9 cellular contexts compared by ENCODE assay signal in the genomic region with DNA sequence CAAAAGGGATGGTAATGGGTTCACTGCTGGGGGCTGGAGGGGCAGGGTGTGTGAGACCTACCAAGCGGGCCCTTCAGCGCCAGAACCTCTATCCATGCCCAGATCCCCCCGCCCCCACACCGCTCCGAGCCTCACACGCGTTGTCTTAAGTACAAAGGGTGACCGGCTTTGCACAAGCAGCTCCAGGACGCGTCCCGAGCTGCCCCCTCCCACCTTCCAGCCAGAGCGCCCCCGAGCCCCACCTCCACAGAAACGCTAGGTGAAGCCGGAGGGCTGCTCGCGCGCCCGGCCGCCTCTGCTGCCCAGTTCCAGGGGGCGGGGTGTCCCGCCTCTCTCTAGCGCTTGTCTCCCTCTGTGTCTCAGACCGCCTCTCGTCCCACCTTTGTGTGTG. TPM values are rescaled to one million over a fixed set of nuclear protein-coding genes. Genes with fewer than 3 reads are reported as not detected.
DNase-seq lines count a peak whose midpoint lies in the region; ATAC-seq lines count a peak whose summit lies in the region.
"Had no signal": no experiment of that assay in that cellular context is flagged by ENCODE, and none has a peak within 500 bp of the region (broad histone marks: within the 10 kb centered on the region; RNA-seq: fewer than 3 reads in every experiment).

No MANE protein-coding gene starts in this region.

- H3K9me3 ChIP-seq in iPS-15b (ENCODE audit: control insufficient read depth, insufficient read depth, low read length), result no peaks in the 10 kb centered on the region
- H3K9me3 ChIP-seq in skeletal muscle tissue (ENCODE audit: control insufficient read depth in 3 of 3, low read length in 3 of 3), result peaks cover 0 to 2% (median 0%) of the 10 kb centered on the region in 3 donors
- no peaks in the 10 kb centered on the region for H3K9me3 ChIP-seq in MG63

- H3K4me1 ChIP-seq in iPS-15b (ENCODE audit: control insufficient read depth, insufficient read depth, low read length) (peaks cover 4% of the 10 kb centered on the region), skeletal muscle tissue (ENCODE audit: control insufficient read depth in 3 of 3, insufficient read depth in 3 of 3, low read length in 3 of 3) (peaks cover 13 to 23% (median 14%) of the 10 kb centered on the region in 3 donors)

- H3K27me3 ChIP-seq in iPS-15b (ENCODE audit: control insufficient read depth, insufficient read depth, low read length) (peaks cover 76% of the 10 kb centered on the region), skeletal muscle tissue (ENCODE audit: control insufficient read depth in 3 of 3, insufficient read depth in 3 of 3, low read length in 3 of 3) (peaks cover 74 to 84% (median 81%) of the 10 kb centered on the region in 3 donors), MG63 (peaks cover 29% of the 10 kb centered on the region)

- peak overlapping the region; percentile 62 for H3K4me3 ChIP-seq in iPS-15b (ENCODE audit: low read depth, low read length)
- H3K4me3 ChIP-seq in skeletal muscle tissue (ENCODE audit: low read length in 3 of 3), result peak overlapping the region; percentile 20 to 29 (median 23)
- no peak overlapping the region for H3K4me3 ChIP-seq in MG63

- H3K9ac ChIP-seq in iPS-15b (ENCODE audit: low read depth, low read length) (no peak overlapping the region), skeletal muscle tissue (ENCODE audit: low read depth in 1 of 3, low read length in 3 of 3) (no peak overlapping the region)

- no peak overlapping the region for H3K27ac ChIP-seq in skeletal muscle tissue (ENCODE audit: low read depth, low read length)

- DNase-seq in NCI-H2227 (lab: John Stamatoyannopoulos, UW; ENCODE audit: unreplicated experiment), result peak; percentile 54
- no peak for DNase-seq in NCI-H2227 treated with DMSO at 0.1 percent for 48 hours (lab: John Stamatoyannopoulos, UW)
- DNase-seq in activated CD4-positive, alpha-beta T cell treated with anti-CD3 and anti-CD28 coated beads, Interleukin-2, amount 50 U/mL, for 1 hour, result peak; percentile 9
- DNase-seq in MG63, result no peak
- no peak for DNase-seq in T-helper 2 cell

- H3K36me3 ChIP-seq in iPS-15b (ENCODE audit: control insufficient read depth, insufficient read depth, low read length) (no peaks in the 10 kb centered on the region), skeletal muscle tissue (ENCODE audit: control insufficient read depth in 3 of 3, insufficient read depth in 3 of 3, low read length in 3 of 3) (no peaks in the 10 kb centered on the region), MG63 (no peaks in the 10 kb centered on the region)

- no peak for ATAC-seq in HG03571 (IDR thresholded peaks at IDR 0.05; ENCODE audit: unreplicated experiment)

RNA-seq across cellular contexts. Expression of gene WNT7A, which starts 1.2 kb away (rescaled TPM):
- not detected for total RNA-seq in skeletal muscle tissue
- total RNA-seq in MG63 (2014; rRNA removed; shearing (Covaris generic); ENCODE audit: low replicate concordance), result not detected in 2 replicates
- total RNA-seq: SK-MEL-5 had no signal

Comparison
In these comparisons a context has a peak if more than half of its experiments do, and no peak if none do; other contexts are left out.
1. DNase-seq: peak in NCI-H2227 (single experiment) and activated CD4-positive, alpha-beta T cell treated with anti-CD3 and anti-CD28 coated beads, Interleukin-2, amount 50 U/mL, for 1 hour (single experiment); none in NCI-H2227 treated with DMSO at 0.1 percent for 48 hours (single experiment), MG63 (single experiment) and T-helper 2 cell (0 of 5).